In genomic region chr9:87751423-87751822, GRCh38 we compare ENCODE assay signal across 30 cellular contexts.
"Had no signal": no experiment of that assay in that cellular context is flagged by ENCODE, and none has a peak within 500 bp of the region (broad histone marks: within the 10 kb centered on the region; RNA-seq: fewer than 3 reads in every experiment).

No MANE protein-coding gene starts in this region.

- H3K4me1 Mint-ChIP-seq: endodermal cell; memory B cell; naive B cell; neural crest cell; stimulated activated naive B cell treated with anti-CD40 and anti-IgM and Interleukin-4, amounts not matched to agents 10 μg/mL and 1 μg/mL and 100 μg/mL, for 72 hours had no signal

- H3K4me3 ChIP-seq: dorsolateral prefrontal cortex, esophagus squamous epithelium, lung, skin epidermis, suprapubic skin, transverse colon, upper lobe of right lung, uterus had no signal

- H3K79me2 ChIP-seq: parathyroid adenoma had no signal

- FAIRE-seq: keratinocyte had no signal

- H3K27ac Mint-ChIP-seq: endodermal cell; memory B cell; naive B cell; natural killer cell treated with Interleukin-12 subunit alpha and Interleukin-12 subunit beta and Interleukin-15 and Interleukin-18, amount 100 ng/mL, for 72 hours; progenitor cell of endocrine pancreas; stimulated activated naive B cell treated with anti-CD40 and anti-IgM and Interleukin-4, amounts not matched to agents 10 μg/mL and 1 μg/mL and 100 μg/mL, for 72 hours; stimulated activated naive CD8-positive, alpha-beta T cell treated with anti-CD3 and anti-CD28 coated beads, Interleukin-15, Interleukin-2, amounts not matched to agents 100 ng/mL and 50 ng/mL, for 24 hours had no signal

- ATAC-seq: left cardiac atrium; left ventricle myocardium superior; natural killer cell treated with Interleukin-12 subunit alpha and Interleukin-12 subunit beta and Interleukin-15 and Interleukin-18, amount 100 ng/mL, for 72 hours; right cardiac atrium; stimulated activated naive B cell treated with anti-CD40 and anti-IgM and Interleukin-4, amounts not matched to agents 10 μg/mL and 1 μg/mL and 100 μg/mL, for 72 hours; upper lobe of right lung had no signal

- H3K4me3 Mint-ChIP-seq: endodermal cell; memory B cell; naive B cell; natural killer cell treated with Interleukin-12 subunit alpha and Interleukin-12 subunit beta and Interleukin-15 and Interleukin-18, amount 100 ng/mL, for 72 hours; neural crest cell; stimulated activated naive B cell treated with anti-CD40 and anti-IgM and Interleukin-4, amounts not matched to agents 10 μg/mL and 1 μg/mL and 100 μg/mL, for 72 hours; stimulated activated naive CD8-positive, alpha-beta T cell treated with anti-CD3 and anti-CD28 coated beads, Interleukin-15, Interleukin-2, amounts not matched to agents 100 ng/mL and 50 ng/mL, for 24 hours had no signal

- H2AFZ ChIP-seq: parathyroid adenoma had no signal

- H3K27me3 Mint-ChIP-seq: progenitor cell of endocrine pancreas had no signal

- DNase-seq: caudate nucleus; cerebellar nuclear complex; cortex of kidney; dorsolateral prefrontal cortex; effector CD8-positive, alpha-beta T cell; endodermal cell; esophagus squamous epithelium; foreskin melanocyte; hypothalamus; left cardiac atrium; left ventricle myocardium superior; naive B cell; right cardiac atrium; stimulated activated CD4-positive, alpha-beta T cell treated with anti-CD3 and anti-CD28 coated beads, Interleukin-15, amount 100 ng/mL, for 24 hours; stimulated activated CD4-positive, alpha-beta T cell treated with anti-CD3 and anti-CD28 coated beads, Interleukin-2, amount 100 ng/mL, for 48 hours; stimulated activated naive B cell treated with anti-CD40 and anti-IgM and Interleukin-4, amounts not matched to agents 10 μg/mL and 1 μg/mL and 100 μg/mL, for 72 hours; transverse colon; upper lobe of right lung; uterus had no signal

- H3K4me1 ChIP-seq: esophagus squamous epithelium, parathyroid adenoma, suprapubic skin, transverse colon, upper lobe of right lung, uterus had no signal

- H3K9me3 ChIP-seq: suprapubic skin, transverse colon, upper lobe of right lung, uterus had no signal

- H3K9ac ChIP-seq: parathyroid adenoma had no signal

- H3K36me3 ChIP-seq: esophagus squamous epithelium, suprapubic skin, transverse colon, upper lobe of right lung, uterus had no signal

- H3K36me3 Mint-ChIP-seq: memory B cell; naive B cell; stimulated activated naive B cell treated with anti-CD40 and anti-IgM and Interleukin-4, amounts not matched to agents 10 μg/mL and 1 μg/mL and 100 μg/mL, for 72 hours had no signal

- H3K27me3 ChIP-seq: transverse colon, upper lobe of right lung, uterus had no signal

- H3K27ac ChIP-seq: dorsolateral prefrontal cortex, epithelial cell of prostate, esophagus squamous epithelium, parathyroid adenoma, skin epidermis, suprapubic skin, transverse colon, upper lobe of right lung, uterus had no signal
